7 cellular contexts compared by ENCODE assay signal in genomic region chr9:125745682-125746016, GRCh38. TPM values are rescaled to one million over a fixed set of nuclear protein-coding genes. Genes with fewer than 3 reads are reported as not detected.
DNase-seq lines count a peak whose midpoint lies in the region; ATAC-seq and TF ChIP-seq lines count a peak whose summit lies in the region.

No MANE protein-coding gene starts in this region.

- H3K56ac ChIP-seq in H9 (ENCODE audit: insufficient read length, low read depth, low read length) = no peak overlapping the region

- CTCF ChIA-PET in activated B cell treated with CpG ODN at 0.5 μM for 24 hours (lab: Charles Lee) = interaction anchor here (0.9 to 1.6 kb wide), 2 partner anchors 33 to 187 kb away, joined by 3 to 6 read pairs; no protein-coding TSS in a partner anchor

- H3K9me3 Mint-ChIP-seq in H9 (no peaks in the 10 kb centered on the region; a peak in 1 of 5 replicates), activated B cell treated with CpG ODN at 0.5 μM for 24 hours (no peaks in the 10 kb centered on the region)

- H3K79me2 ChIP-seq in H9 (ENCODE audit: insufficient read depth, low read length) = no peaks in the 10 kb centered on the region

- H2BK120ac ChIP-seq in H9 (ENCODE audit: low read depth, low read length, poor library complexity, severe bottlenecking) = no peak overlapping the region

- H3K4me2 ChIP-seq in H9 (ENCODE audit: insufficient read depth, insufficient read length, low read length) = peak overlapping the region; percentile 59

- H4K20me1 ChIP-seq in H9 (ENCODE audit: control insufficient read depth, insufficient read depth, insufficient read length) = no peaks in the 10 kb centered on the region

- intact Hi-C loops in activated B cell treated with CpG ODN at 0.5 μM for 24 hours (cut with micrococcal nuclease) = loop anchor here (1.0 to 5.0 kb wide), 10 partner anchors 39 to 883 kb away; partner anchors contain the start of genes ARPC5L, GAPVD1, HSPA5 and MAPKAP1
- intact Hi-C loops in right cardiac atrium (cut with DNase I) = loop anchor here in 2 of 4 donors (5.0 kb wide), 2 partner anchors 77 to 142 kb away; no protein-coding TSS in a partner anchor
- intact Hi-C loops in spleen (cut with DNase I; ENCODE audit: low total_unique reads) = no loop called here

- no peak overlapping the region for H2BK5ac ChIP-seq in H9 (ENCODE audit: insufficient read length, low read length)

- H4K91ac ChIP-seq in H9 (ENCODE audit: insufficient read length, low read depth, low read length) = no peak overlapping the region

- no peak for TF ChIP-seq POLR2A in spleen (IDR thresholded peaks at IDR 0.05)

- H4K8ac ChIP-seq in H9 (replicated peaks; ENCODE audit: insufficient read length, low read depth, low read length) = no peak overlapping the region

- H2BK20ac ChIP-seq in H9 (ENCODE audit: low read depth, low read length, poor library complexity, severe bottlenecking) = no peak overlapping the region

- no peaks in the 10 kb centered on the region for H3K79me1 ChIP-seq in H9 (ENCODE audit: insufficient read depth, low read depth, low read length, poor library complexity, severe bottlenecking)

- no peak overlapping the region for H4K5ac ChIP-seq in H9 (ENCODE audit: insufficient read length, low read depth, low read length)

- H3K4me3 Mint-ChIP-seq in H9 (peak overlapping the region; percentile 73 to 86), activated B cell treated with CpG ODN at 0.5 μM for 24 hours (peak overlapping the region; percentile 92)

- no peak overlapping the region for H3T11ph ChIP-seq in H9 (ENCODE audit: low read length)

- peak overlapping the region; percentile 82 for H3K4me3 ChIP-seq in right cardiac atrium (ENCODE audit: low read length)
- H3K4me3 ChIP-seq in spleen = peak overlapping the region; percentile 69 to 92 (median 88)

- POLR2A ChIA-PET in activated B cell treated with CpG ODN at 0.5 μM for 24 hours (lab: Charles Lee) = interaction anchor here (0.8 to 2.5 kb wide), 6 partner anchors 10 to 159 kb away, joined by 3 to 28 read pairs (median 5); partner anchors contain the start of gene MAPKAP1

- H3K27ac ChIP-seq in H9 (ENCODE audit: insufficient read length, low read depth, low read length) = no peak overlapping the region
- peak overlapping the region; percentile 7 for H3K27ac ChIP-seq in right cardiac atrium (ENCODE audit: low read length)
- peak overlapping the region in 6 of 8 donors; percentile 86 to 94 (median 92) for H3K27ac ChIP-seq in spleen

- H2BK15ac ChIP-seq in H9 (ENCODE audit: low read depth, low read length) = no peak overlapping the region

- no peak overlapping the region for H3K4ac ChIP-seq in H9 (ENCODE audit: low read depth, low read length)

- peaks cover 27 to 33% of the 10 kb centered on the region in 2 experiments for H3K4me1 Mint-ChIP-seq in H9
- H3K4me1 Mint-ChIP-seq in activated B cell treated with CpG ODN at 0.5 μM for 24 hours = peaks cover 32% of the 10 kb centered on the region

- ATAC-seq in activated B cell treated with CpG ODN at 0.5 μM for 24 hours (ENCODE audit: low read depth) (no peak), right cardiac atrium (no peak), GM21423 (IDR thresholded peaks at IDR 0.05; ENCODE audit: unreplicated experiment) (no peak), HG02973 (IDR thresholded peaks at IDR 0.05; ENCODE audit: unreplicated experiment) (no peak)

- H3K23me2 ChIP-seq in H9 (ENCODE audit: insufficient read length, low read depth, low read length, poor library complexity, severe bottlenecking) = peaks cover 16% of the 10 kb centered on the region

- H3K9me3 ChIP-seq in H9 (ENCODE audit: control insufficient read depth, low read depth, low read length) (no peaks in the 10 kb centered on the region), right cardiac atrium (ENCODE audit: control insufficient read depth, low read length) (no peaks in the 10 kb centered on the region), spleen (no peaks in the 10 kb centered on the region)

- H3K27me3 ChIP-seq in H9 (ENCODE audit: insufficient read depth, low read length) (0 out of 2 replicates have a peak, but pooled peaks cover 1% of the 10 kb centered on the region), right cardiac atrium (ENCODE audit: control insufficient read depth, insufficient read depth) (no peaks in the 10 kb centered on the region), spleen (replicated peaks in 1 of 7) (no peaks in the 10 kb centered on the region)

- no peak overlapping the region for H3K9ac ChIP-seq in H9 (ENCODE audit: extremely low read depth, insufficient read length, low read length)

- no peak overlapping the region for H2AFZ ChIP-seq in H9 (ENCODE audit: low read length)

- H3K27me3 Mint-ChIP-seq in H9 (ENCODE audit: low read depth) (peaks cover 15% of the 10 kb centered on the region), activated B cell treated with CpG ODN at 0.5 μM for 24 hours (peaks cover 2% of the 10 kb centered on the region)

- no peak overlapping the region for H2AK5ac ChIP-seq in H9 (ENCODE audit: insufficient read length, low read length)

- no peak overlapping the region for H3K18ac ChIP-seq in H9 (ENCODE audit: insufficient read length, low read depth, low read length)

- H3K27ac Mint-ChIP-seq in H9 (peak overlapping the region in 1 of 3 experiments; percentile 22; a peak in 1 of 7 replicates), activated B cell treated with CpG ODN at 0.5 μM for 24 hours (peak overlapping the region; percentile 92)

- TF ChIP-seq CTCF in H9 (conservative IDR thresholded peaks at IDR 0.05) = no peak
- TF ChIP-seq CTCF in activated B cell treated with CpG ODN at 0.5 μM for 24 hours (IDR thresholded peaks at IDR 0.05) = no peak
- no peak for TF ChIP-seq CTCF in spleen (IDR thresholded peaks at IDR 0.05 in 8 of 11, conservative IDR thresholded peaks at IDR 0.05 in 3 of 11)

- no peak overlapping the region for H2BK12ac ChIP-seq in H9 (ENCODE audit: insufficient read length, low read depth, low read length)

- H3K36me3 Mint-ChIP-seq in H9 (ENCODE audit: insufficient read depth in 1 of 3, low read depth in 3 of 3) (peaks cover 7 to 10% (median 9%) of the 10 kb centered on the region in 3 experiments; a peak in 6 of 7 replicates), activated B cell treated with CpG ODN at 0.5 μM for 24 hours (ENCODE audit: low read depth) (peaks cover 9% of the 10 kb centered on the region)

- no peak overlapping the region for H3K14ac ChIP-seq in H9 (ENCODE audit: insufficient read depth, low read length)

- DNase-seq in H9 (no peak), activated B cell treated with CpG ODN at 0.5 μM for 24 hours (no peak), right cardiac atrium (no peak), spleen (no peak), NCI-H2196 (lab: John Stamatoyannopoulos, UW; ENCODE audit: unreplicated experiment) (no peak)

- H3K4me1 ChIP-seq in H9 (ENCODE audit: insufficient read depth, low read length) (peaks cover 4% of the 10 kb centered on the region; the same call in 1 of the 2 replicates), right cardiac atrium (ENCODE audit: control insufficient read depth, insufficient read depth, low read length) (no peaks in the 10 kb centered on the region), spleen (peaks cover 12 to 38% (median 29%) of the 10 kb centered on the region in 6 donors)

- H3K23ac ChIP-seq in H9 (ENCODE audit: insufficient read length, low read depth, low read length) = no peak overlapping the region

- no peaks in the 10 kb centered on the region for H3K36me3 ChIP-seq in spleen

- WGBS in H9 (ENCODE audit: extremely low coverage, insufficient read length, low lambda C conversion rate) = no CpG with 5 or more reads among the region's 6 CpGs
- WGBS in right cardiac atrium = 23% methylated on average over 6 of the region's 6 CpGs
- 24 to 35% (median 28%) methylated on average over 6 of the region's 6 CpGs for WGBS in spleen, 5 donors

RNA-seq across cellular contexts. Expression of gene PBX3, which starts 1.5 kb away (rescaled TPM):
- total RNA-seq in H9 (2021) (44.6 and 46.0 TPM in 2 replicates), activated B cell treated with CpG ODN at 0.5 μM for 24 hours (23.8 and 37.2 TPM in 2 replicates), right cardiac atrium (100 to 1,000 TPM in 1 of 4 donors, 10 to 100 TPM in 3; 73.1 to 107 (median 92.9) TPM), spleen (10 to 100 TPM; 29.5 to 58.4 (median 40.0) TPM)
- polyA plus RNA-seq in right cardiac atrium (47.6 TPM), spleen (10 to 100 TPM in 2 of 3 donors, 1 to 10 TPM in 1; 7.2 to 13.6 (median 10.5) TPM)

RNA-seq across cellular contexts. Expression of gene MAPKAP1, which starts 38.6 kb away (rescaled TPM):
- total RNA-seq in H9 (2021) = 86.4 and 97.0 TPM in 2 replicates
- 80.2 and 84.9 TPM in 2 replicates for total RNA-seq in activated B cell treated with CpG ODN at 0.5 μM for 24 hours
- 100 to 1,000 TPM in 3 of 4 donors, 10 to 100 TPM in 1; 97.1 to 116 (median 106) TPM for total RNA-seq in right cardiac atrium
- polyA plus RNA-seq in right cardiac atrium = 115 TPM
- total RNA-seq in spleen = 10 to 100 TPM; 47.2 to 77.2 (median 63.4) TPM
- polyA plus RNA-seq in spleen = 10 to 100 TPM; 37.2 to 51.7 (median 37.7) TPM
